Comparison of ENCODE assay signal across 8 cellular contexts in the genomic region with DNA sequence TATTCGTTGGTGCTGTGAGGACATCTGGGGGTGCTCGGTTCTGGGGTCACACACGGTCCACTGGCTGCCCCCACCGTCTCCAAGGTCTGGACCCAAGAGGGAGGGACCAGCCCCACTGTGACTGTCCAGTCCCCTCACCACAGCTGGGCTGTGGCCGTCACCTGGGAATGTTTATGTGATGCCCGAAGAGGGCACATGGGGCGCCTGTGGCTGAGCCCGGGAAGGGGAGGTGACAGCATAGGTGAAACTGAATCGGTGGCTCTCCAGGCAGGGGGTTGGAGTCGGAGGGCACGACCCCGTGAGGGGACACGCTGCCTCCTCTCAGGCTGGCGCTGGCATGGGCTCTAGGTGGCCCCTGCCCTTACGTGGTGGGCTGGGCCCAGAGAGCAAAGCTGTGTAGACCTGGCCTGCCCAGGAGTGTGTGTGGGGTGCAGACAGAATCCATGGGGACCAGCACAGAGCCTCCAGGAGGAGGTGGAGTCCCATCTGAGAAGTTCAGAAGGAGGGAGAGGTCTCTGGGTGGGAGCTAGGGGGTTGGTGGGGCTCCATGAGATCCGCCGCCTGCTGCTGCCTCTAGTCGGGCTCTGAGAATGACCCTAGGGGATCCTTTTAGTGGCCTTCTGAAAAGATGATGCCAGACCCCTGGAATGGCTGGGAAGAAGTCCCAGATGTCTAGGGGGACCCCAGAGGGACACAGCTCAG. TPM values are rescaled to one million over a fixed set of nuclear protein-coding genes. Genes with fewer than 3 reads are reported as not detected.
DNase-seq lines count a peak whose midpoint lies in the region; ATAC-seq and TF ChIP-seq lines count a peak whose summit lies in the region.

No MANE protein-coding gene starts in this region.

- H3K36me3 ChIP-seq in right atrium auricular region (no peaks in the 10 kb centered on the region), muscle layer of duodenum (ENCODE audit: control insufficient read depth in 1 of 2, insufficient read depth in 2 of 2, low read length in 2 of 2) (no peaks in the 10 kb centered on the region), uterus (no peaks in the 10 kb centered on the region)

- intact Hi-C loops in left cardiac atrium (cut with DNase I) = no loop called here
- intact Hi-C loops in uterus (cut with DNase I; ENCODE audit: low total_unique reads) = no loop called here

- no peak for ATAC-seq in left cardiac atrium
- no peak for ATAC-seq in HG02759 (IDR thresholded peaks at IDR 0.05; ENCODE audit: unreplicated experiment)

- H3K27me3 ChIP-seq in right atrium auricular region (no peaks in the 10 kb centered on the region), muscle layer of duodenum (ENCODE audit: low read depth, low read length) (no peaks in the 10 kb centered on the region), uterus (no peaks in the 10 kb centered on the region)

- DNase-seq in right atrium auricular region (ENCODE audit: low spot score) (no peak), left cardiac atrium (no peak), coronary artery (ENCODE audit: low spot score) (no peak), uterus (no peak), T1000 (lab: John Stamatoyannopoulos, UW) (no peak), NCI-H1436 treated with DMSO at 0.1 percent for 48 hours (lab: John Stamatoyannopoulos, UW) (no peak)

- H3K4me1 ChIP-seq in right atrium auricular region = peaks cover 0 to 55% of the 10 kb centered on the region in 2 donors
- peaks cover 4 to 57% of the 10 kb centered on the region in 2 donors for H3K4me1 ChIP-seq in muscle layer of duodenum (ENCODE audit: control insufficient read depth in 1 of 2, insufficient read depth in 2 of 2, low read length in 2 of 2)
- peaks cover 0 to 17% of the 10 kb centered on the region in 2 donors for H3K4me1 ChIP-seq in uterus

- H3K4me3 ChIP-seq in right atrium auricular region (peak overlapping the region; percentile 43 to 69), coronary artery (peak overlapping the region; percentile 82), muscle layer of duodenum (ENCODE audit: low read depth in 1 of 2, low read length in 2 of 2) (peak overlapping the region; percentile 21 to 71), uterus (peak overlapping the region; percentile 40 to 88)

- TF ChIP-seq CTCF in right atrium auricular region (IDR thresholded peaks at IDR 0.05) (no peak), coronary artery (IDR thresholded peaks at IDR 0.05) (no peak), uterus (IDR thresholded peaks at IDR 0.05) (no peak)

- TF ChIP-seq POLR2A in uterus (IDR thresholded peaks at IDR 0.05) = no peak

- H3K9me3 ChIP-seq in right atrium auricular region (peaks cover 0 to 19% of the 10 kb centered on the region in 2 donors), muscle layer of duodenum (ENCODE audit: control insufficient read depth in 1 of 2, low read length in 2 of 2) (peaks cover 0 to 18% of the 10 kb centered on the region in 2 donors), uterus (peaks cover 0 to 6% of the 10 kb centered on the region in 2 donors)

- H3K27ac ChIP-seq in right atrium auricular region (peak overlapping the region in 1 of 2 donors; percentile 67), coronary artery (peak overlapping the region in 1 of 2 donors; percentile 54), muscle layer of duodenum (ENCODE audit: low read length) (no peak overlapping the region), uterus (peak overlapping the region; percentile 73 to 90)

RNA-seq across cellular contexts. Expression of gene BOK, which starts 1.8 kb away (rescaled TPM):
- total RNA-seq in right atrium auricular region = 10 to 100 TPM; 11.2 to 25.7 TPM
- 10 to 100 TPM; 20.4 to 30.2 TPM for total RNA-seq in left cardiac atrium
- total RNA-seq in uterus = 10 to 100 TPM; 22.9 to 31.2 (median 26.4) TPM

RNA-seq across cellular contexts. Expression of gene STK25, which starts 51.9 kb away (rescaled TPM):
- total RNA-seq in right atrium auricular region (100 to 1,000 TPM in 1 of 2 donors, 10 to 100 TPM in 1; 94.5 to 173 TPM), left cardiac atrium (10 to 100 TPM; 89.2 to 94.9 TPM), uterus (100 to 1,000 TPM in 3 of 4 donors, 10 to 100 TPM in 1; 77.6 to 191 (median 165) TPM)
